Comparison of ENCODE assay signal across 9 cellular contexts in genomic region chr6:85756982-85757381, GRCh38.
DNase-seq lines count a peak whose midpoint lies in the region; ATAC-seq and TF ChIP-seq lines count a peak whose summit lies in the region.
"Had no signal": no experiment of that assay in that cellular context is flagged by ENCODE, and none has a peak within 500 bp of the region (broad histone marks: within the 10 kb centered on the region; RNA-seq: fewer than 3 reads in every experiment).

No MANE protein-coding gene starts in this region.

- H3K27ac ChIP-seq in heart left ventricle: no peak overlapping the region
- H3K27ac ChIP-seq: SJSA1 had no signal

- no peaks in the 10 kb centered on the region for H3K36me3 Mint-ChIP-seq in type B pancreatic cell

- ATAC-seq in heart left ventricle (no peak), left cardiac atrium (no peak), GM21360 (IDR thresholded peaks at IDR 0.05; ENCODE audit: unreplicated experiment) (no peak), HG03139 (IDR thresholded peaks at IDR 0.05; ENCODE audit: unreplicated experiment) (no peak)

- no peak for TF ChIP-seq POLR2A in heart left ventricle (IDR thresholded peaks at IDR 0.05)

- no peaks in the 10 kb centered on the region for H3K4me1 ChIP-seq in heart left ventricle
- H3K4me1 ChIP-seq: SJSA1 had no signal

- DNase-seq in heart left ventricle (no peak), left cardiac atrium (no peak), RKO (ENCODE audit: low spot score) (peak; percentile 30), fibroblast of the aortic adventitia (ENCODE audit: low read depth) (peak; percentile 72), type B pancreatic cell (ENCODE audit: extremely low spot score, unreplicated experiment) (no peak), cortex of kidney (lab: John Stamatoyannopoulos, UW) (no peak)

- no peaks in the 10 kb centered on the region for H3K4me1 Mint-ChIP-seq in type B pancreatic cell (ENCODE audit: unreplicated experiment)

- H3K36me3 ChIP-seq in heart left ventricle: no peaks in the 10 kb centered on the region
- H3K36me3 ChIP-seq: SJSA1 had no signal

- H3K9me3 ChIP-seq in heart left ventricle: no peaks in the 10 kb centered on the region
- H3K9me3 ChIP-seq: SJSA1 had no signal

- no peaks in the 10 kb centered on the region for H3K27me3 ChIP-seq in heart left ventricle
- H3K27me3 ChIP-seq: SJSA1 had no signal

- intact Hi-C loops in heart left ventricle (cut with DNase I) (loop anchor here in 6 of 10 donors (2.0 to 10.0 kb wide), 5 partner anchors 418 to 1178 kb away; partner anchors contain the start of gene HTR1E (in 2 of the 6)), left cardiac atrium (cut with DNase I) (loop anchor here in 1 of 2 donors (5.0 kb wide), 1 partner anchor 1100 kb away; no protein-coding TSS in a partner anchor)

- H3K9me3 Mint-ChIP-seq in type B pancreatic cell: no peaks in the 10 kb centered on the region

- no peak overlapping the region for H3K27ac Mint-ChIP-seq in type B pancreatic cell

- TF ChIP-seq CTCF in heart left ventricle (IDR thresholded peaks at IDR 0.05) (peak; percentile 18 to 56 (median 41)), fibroblast of the aortic adventitia (IDR thresholded peaks at IDR 0.05; ENCODE audit: insufficient read depth, low read length) (peak; percentile 58), type B pancreatic cell (conservative IDR thresholded peaks at IDR 0.05) (peak; percentile 72)

- H3K27me3 Mint-ChIP-seq in type B pancreatic cell: no peaks in the 10 kb centered on the region

- H3K4me3 Mint-ChIP-seq in type B pancreatic cell: no peak overlapping the region

- H3K4me3 ChIP-seq in heart left ventricle (no peak overlapping the region), fibroblast of the aortic adventitia (ENCODE audit: low read depth, low read length) (no peak overlapping the region)
- H3K4me3 ChIP-seq: SJSA1 had no signal

Comparison
In these comparisons a context has a peak if more than half of its experiments do, and no peak if none do; other contexts are left out.
1. DNase-seq: peak in RKO (single experiment) and fibroblast of the aortic adventitia (single experiment); none in heart left ventricle (0 of 5), left cardiac atrium (single experiment), type B pancreatic cell (single experiment) and cortex of kidney (single experiment).
2. Peak in every context shown above with its lines, with median percentiles within 50 percentile points of each other: CTCF ChIP-seq.